8 cellular contexts compared by ENCODE assay signal in genomic region chr4:39976945-39977488, GRCh38. TPM values are rescaled to one million over a fixed set of nuclear protein-coding genes. Genes with fewer than 3 reads are reported as not detected.
DNase-seq lines count a peak whose midpoint lies in the region; ATAC-seq and TF ChIP-seq lines count a peak whose summit lies in the region.

No MANE protein-coding gene starts in this region.

- TF ChIP-seq CTCF in AG04450 (IDR thresholded peaks at IDR 0.05; ENCODE audit: low read depth, low read length): no peak

- CTCF ChIA-PET in AG04450 (lab: Charles Lee): interaction anchor here (0.7 kb wide), 2 partner anchors 12 to 65 kb away, joined by 3 read pairs; no protein-coding TSS in a partner anchor

- H3K27ac ChIP-seq in AG04450 (ENCODE audit: low read depth, low read length): peak overlapping the region; percentile 81

- DNase-seq in AG04450 (ENCODE audit: low read depth, low spot score) (no peak), amygdala (lab: John Stamatoyannopoulos, UW) (peak in 42 of 56 donors; percentile 17 to 83 (median 55)), hepatic stellate cell (ENCODE audit: low spot score) (peak; percentile 37), sciatic nerve (ENCODE audit: low spot score) (peak; percentile 71), SIG-M5 treated with dmso at 0.1 percent for 504 hours (lab: John Stamatoyannopoulos, UW; ENCODE audit: unreplicated experiment) (no peak)

- H3K9me3 ChIP-seq in AG04450 (ENCODE audit: control insufficient read depth, insufficient read depth, low read length): no peaks in the 10 kb centered on the region; the same call in 1 of the 2 replicates

- peak; percentile 34 for ATAC-seq in GM19035 (IDR thresholded peaks at IDR 0.05; ENCODE audit: unreplicated experiment)
- ATAC-seq in HG03280 (IDR thresholded peaks at IDR 0.05; ENCODE audit: unreplicated experiment): peak; percentile 19
- ATAC-seq in SK-N-SH treated with all-trans-retinoic acid at 6 μM for 48 hours: peak; percentile 46
- peak; percentile 22 for ATAC-seq in sciatic nerve

- peak overlapping the region; percentile 78 for H3K4me3 ChIP-seq in AG04450 (ENCODE audit: low read depth, low read length)

- intact Hi-C loops in sciatic nerve (cut with DNase I): loop anchor here (10.0 kb wide), 2 partner anchors 282 to 342 kb away; partner anchors contain the start of genes SMIM14 and UBE2K

- no peaks in the 10 kb centered on the region for H3K27me3 ChIP-seq in AG04450 (ENCODE audit: control insufficient read depth, insufficient read depth, low read length)

- POLR2A ChIA-PET in AG04450 (lab: Yijun Ruan, JAX): no interaction called here

TF ChIP-seq in SK-N-SH treated with all-trans-retinoic acid at 6 μM for 48 hours, 23 proteins besides CTCF, POLR2A, EP300 and RAD21:
- TF ChIP-seq ZFP3 (CRISPR knock-in tag; IDR thresholded peaks at IDR 0.05) (no peak), POU6F1 (CRISPR knock-in tag; IDR thresholded peaks at IDR 0.05; ENCODE audit: borderline replicate concordance, low read depth) (no peak), GLIS3 (CRISPR knock-in tag; IDR thresholded peaks at IDR 0.05) (no peak), RARB (CRISPR knock-in tag; IDR thresholded peaks at IDR 0.05) (no peak), ZNF565 (CRISPR knock-in tag; conservative IDR thresholded peaks at IDR 0.05; ENCODE audit: low read depth) (no peak), SNAI2 (CRISPR knock-in tag; IDR thresholded peaks at IDR 0.05) (no peak), CREB5 (CRISPR knock-in tag; IDR thresholded peaks at IDR 0.05; ENCODE audit: low read depth) (no peak), PATZ1 (CRISPR knock-in tag; IDR thresholded peaks at IDR 0.05; ENCODE audit: borderline replicate concordance) (no peak), BACH2 (CRISPR knock-in tag; IDR thresholded peaks at IDR 0.05; ENCODE audit: borderline replicate concordance) (no peak), ISL1 (CRISPR knock-in tag; IDR thresholded peaks at IDR 0.05) (no peak)

RNA-seq across cellular contexts. Expression of gene PDS5A, which starts 0.7 kb away (rescaled TPM):
- polyA plus RNA-seq in AG04450 (2011; rRNA removed): 38.2 and 49.5 TPM in 2 replicates
- 43.7 and 72.9 TPM in 2 replicates for polyA minus RNA-seq in AG04450 (2011; rRNA and poly(A)+ RNA removed)
- 65.8 TPM for total RNA-seq in sciatic nerve

Comparison
In these comparisons a context has a peak if more than half of its experiments do, and no peak if none do; other contexts are left out.
1. DNase-seq: peak in amygdala (42 of 56), hepatic stellate cell (single experiment) and sciatic nerve (single experiment); none in AG04450 (single experiment) and SIG-M5 treated with dmso at 0.1 percent for 504 hours (single experiment).
2. Peak in every context shown above with its lines, with median percentiles within 50 percentile points of each other: ATAC-seq.